1 cellular context compared by ENCODE assay signal in the genomic region with DNA sequence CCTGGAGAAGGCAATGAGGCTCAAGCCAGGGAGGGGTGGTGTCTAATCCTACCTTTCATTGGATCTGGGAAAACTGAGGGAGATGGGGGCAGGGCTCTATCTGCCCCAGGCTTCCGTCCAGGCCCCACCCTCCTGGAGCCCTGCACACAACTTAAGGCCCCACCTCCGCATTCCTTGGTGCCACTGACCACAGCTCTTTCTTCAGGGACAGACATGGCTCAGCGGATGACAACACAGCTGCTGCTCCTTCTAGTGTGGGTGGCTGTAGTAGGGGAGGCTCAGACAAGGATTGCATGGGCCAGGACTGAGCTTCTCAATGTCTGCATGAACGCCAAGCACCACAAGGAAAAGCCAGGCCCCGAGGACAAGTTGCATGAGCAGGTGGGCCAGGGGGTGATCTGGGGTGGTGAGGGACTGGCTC.
TF ChIP-seq lines count a peak whose summit lies in the region.

TSS of gene FOLR1 (plus strand) at position 180 of the 421 bp plus-strand sequence. CDS start at position 214, 34 bp downstream.

TF ChIP-seq in H1, 55 proteins besides CTCF, POLR2A, EP300 and RAD21:
- TF ChIP-seq SUZ12 (IDR thresholded peaks at IDR 0.05; ENCODE audit: low read length) (no peak), TEAD4 (IDR thresholded peaks at IDR 0.05; ENCODE audit: low read depth, low read length) (peak; percentile 49; the same call in 1 of the 2 replicates), TAF1 (IDR thresholded peaks at IDR 0.05; ENCODE audit: low read depth, low read length) (no peak), SIN3A (conservative IDR thresholded peaks at IDR 0.05 in 1 of 2, IDR thresholded peaks at IDR 0.05 in 1 of 2; ENCODE audit: low read depth in 1 of 2, low read length in 2 of 2) (no peak)
